1 cellular context compared by ENCODE assay signal in the genomic region with DNA sequence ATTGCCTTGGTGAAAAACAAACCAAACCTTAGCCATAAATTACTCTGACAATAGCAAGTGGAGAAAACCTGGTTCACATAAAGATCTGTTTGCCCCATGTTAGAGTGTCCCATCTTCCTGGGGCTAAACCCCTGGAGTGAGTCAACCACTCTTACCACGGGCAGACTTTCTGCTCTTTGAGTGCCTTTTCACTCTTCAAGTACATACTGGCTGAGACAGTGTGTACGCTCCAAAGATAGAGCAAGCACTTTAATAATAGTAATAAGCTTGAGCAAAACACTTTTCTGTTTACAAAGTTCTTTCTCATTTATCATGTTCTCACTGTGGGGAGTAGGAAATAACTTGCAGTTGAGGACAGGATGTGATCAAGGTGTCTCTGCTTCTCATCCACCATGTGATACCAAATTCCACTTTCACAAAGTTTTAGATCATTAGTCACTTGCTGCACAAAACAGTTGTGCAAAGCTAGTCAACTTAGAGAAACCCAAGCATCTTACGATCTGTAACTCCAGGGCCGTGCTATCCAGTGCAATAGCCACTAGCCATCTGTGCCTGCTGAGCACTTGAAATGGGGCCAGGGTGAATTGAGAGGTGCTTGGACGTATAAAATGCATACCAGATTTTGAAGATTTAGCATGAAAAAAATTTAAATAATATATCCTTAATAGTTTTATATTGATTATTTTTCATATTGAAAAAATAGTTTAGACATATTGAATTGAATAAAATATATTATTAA.
TF ChIP-seq lines count a peak whose summit lies in the region.

No MANE protein-coding gene starts in this region.

TF ChIP-seq in WTC11, 78 proteins besides CTCF, POLR2A, EP300 and RAD21:
- TF ChIP-seq, protein P1, sequence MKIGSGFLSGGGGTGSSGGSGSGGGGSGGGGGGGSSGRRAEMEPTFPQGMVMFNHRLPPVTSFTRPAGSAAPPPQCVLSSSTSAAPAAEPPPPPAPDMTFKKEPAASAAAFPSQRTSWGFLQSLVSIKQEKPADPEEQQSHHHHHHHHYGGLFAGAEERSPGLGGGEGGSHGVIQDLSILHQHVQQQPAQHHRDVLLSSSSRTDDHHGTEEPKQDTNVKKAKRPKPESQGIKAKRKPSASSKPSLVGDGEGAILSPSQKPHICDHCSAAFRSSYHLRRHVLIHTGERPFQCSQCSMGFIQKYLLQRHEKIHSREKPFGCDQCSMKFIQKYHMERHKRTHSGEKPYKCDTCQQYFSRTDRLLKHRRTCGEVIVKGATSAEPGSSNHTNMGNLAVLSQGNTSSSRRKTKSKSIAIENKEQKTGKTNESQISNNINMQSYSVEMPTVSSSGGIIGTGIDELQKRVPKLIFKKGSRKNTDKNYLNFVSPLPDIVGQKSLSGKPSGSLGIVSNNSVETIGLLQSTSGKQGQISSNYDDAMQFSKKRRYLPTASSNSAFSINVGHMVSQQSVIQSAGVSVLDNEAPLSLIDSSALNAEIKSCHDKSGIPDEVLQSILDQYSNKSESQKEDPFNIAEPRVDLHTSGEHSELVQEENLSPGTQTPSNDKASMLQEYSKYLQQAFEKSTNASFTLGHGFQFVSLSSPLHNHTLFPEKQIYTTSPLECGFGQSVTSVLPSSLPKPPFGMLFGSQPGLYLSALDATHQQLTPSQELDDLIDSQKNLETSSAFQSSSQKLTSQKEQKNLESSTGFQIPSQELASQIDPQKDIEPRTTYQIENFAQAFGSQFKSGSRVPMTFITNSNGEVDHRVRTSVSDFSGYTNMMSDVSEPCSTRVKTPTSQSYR (CRISPR knock-in tag; IDR thresholded peaks at IDR 0.05): no peak
- 0 out of 2 replicates have a peak, but pooled peaks have one; percentile 32 for TF ChIP-seq HMGA2 (CRISPR knock-in tag; IDR thresholded peaks at IDR 0.05)
